ENCODE assay signal across 22 cellular contexts in the genomic region with DNA sequence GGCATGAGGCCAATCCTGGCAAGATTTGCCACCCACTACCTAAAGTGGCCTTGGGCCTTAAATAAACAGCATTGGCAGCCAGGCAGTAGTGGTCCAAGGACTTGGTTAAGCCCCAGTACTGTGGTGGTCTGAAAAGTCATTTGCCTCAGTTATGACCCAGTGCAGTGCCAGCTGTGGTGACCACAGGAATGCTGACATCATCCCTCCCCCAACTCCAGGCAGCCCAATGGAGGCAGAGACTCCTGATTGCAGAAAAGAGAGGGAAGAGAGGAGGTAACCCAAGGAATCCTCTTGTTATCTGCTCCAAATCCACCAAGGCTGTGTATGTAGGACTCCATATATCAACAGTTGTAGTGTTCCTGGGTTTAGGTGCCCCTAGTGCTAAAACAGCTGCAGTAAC.
DNase-seq lines count a peak whose midpoint lies in the region; ATAC-seq, FAIRE-seq and TF ChIP-seq lines count a peak whose summit lies in the region.
"Had no signal": no experiment of that assay in that cellular context is flagged by ENCODE, and none has a peak within 500 bp of the region (broad histone marks: within the 10 kb centered on the region; RNA-seq: fewer than 3 reads in every experiment).

No MANE protein-coding gene starts in this region.

- no peaks in the 10 kb centered on the region for H3K4me1 Mint-ChIP-seq in progenitor cell of endocrine pancreas (ENCODE audit: low read depth)
- H3K4me1 Mint-ChIP-seq in stimulated activated memory B cell treated with anti-CD40 and anti-IgM and Interleukin-4, amounts not matched to agents 10 μg/mL and 1 μg/mL and 100 μg/mL, for 72 hours = no peaks in the 10 kb centered on the region
- H3K4me1 Mint-ChIP-seq: B cell had no signal

- FAIRE-seq in RCC 7860 (lab: Jason Lieb, UNC) = no peak
- FAIRE-seq: A549, D721Med, GM12878, GM12892, GM18507 had no signal

- no peak overlapping the region for H3K4me3 Mint-ChIP-seq in progenitor cell of endocrine pancreas (ENCODE audit: low read depth)
- no peak overlapping the region for H3K4me3 Mint-ChIP-seq in stimulated activated memory B cell treated with anti-CD40 and anti-IgM and Interleukin-4, amounts not matched to agents 10 μg/mL and 1 μg/mL and 100 μg/mL, for 72 hours
- H3K4me3 Mint-ChIP-seq: B cell; CD4-positive, alpha-beta T cell; CD8-positive, alpha-beta T cell had no signal

- DNase-seq in H4 (ENCODE audit: low spot score) = peak; percentile 6
- DNase-seq in RCC 7860 (ENCODE audit: low spot score) = peak; percentile 10
- DNase-seq in kidney tubule cell (ENCODE audit: low spot score) = peak; percentile 9
- DNase-seq in progenitor cell of endocrine pancreas (ENCODE audit: low spot score, unreplicated experiment) = no peak
- no peak for DNase-seq in HUDEP-2 (lab: John Stamatoyannopoulos, UW; ENCODE audit: unreplicated experiment in 76 of 76)
- DNase-seq: AML-193; Caco-2; Calu3; CD4-positive, alpha-beta T cell; CD8-positive, alpha-beta T cell; DMS53; DMS79; DND-41; EL; GDM1 had no signal

- TF ChIP-seq CTCF in progenitor cell of endocrine pancreas (IDR thresholded peaks at IDR 0.05; ENCODE audit: unreplicated experiment) = no peak

- no peak overlapping the region for H3K27ac Mint-ChIP-seq in progenitor cell of endocrine pancreas
- no peak overlapping the region for H3K27ac Mint-ChIP-seq in stimulated activated memory B cell treated with anti-CD40 and anti-IgM and Interleukin-4, amounts not matched to agents 10 μg/mL and 1 μg/mL and 100 μg/mL, for 72 hours
- H3K27ac Mint-ChIP-seq: B cell; CD4-positive, alpha-beta T cell; CD8-positive, alpha-beta T cell had no signal

- H3K36me3 Mint-ChIP-seq in progenitor cell of endocrine pancreas (ENCODE audit: insufficient read depth) = no peaks in the 10 kb centered on the region
- H3K36me3 Mint-ChIP-seq in stimulated activated memory B cell treated with anti-CD40 and anti-IgM and Interleukin-4, amounts not matched to agents 10 μg/mL and 1 μg/mL and 100 μg/mL, for 72 hours = no peaks in the 10 kb centered on the region
- H3K36me3 Mint-ChIP-seq: CD8-positive, alpha-beta T cell had no signal

- ATAC-seq in stimulated activated memory B cell treated with anti-CD40 and anti-IgM and Interleukin-4, amounts not matched to agents 10 μg/mL and 1 μg/mL and 100 μg/mL, for 72 hours = no peak
- ATAC-seq: A549; CD8-positive, alpha-beta T cell; GM12878 had no signal

- H3K9me3 Mint-ChIP-seq in progenitor cell of endocrine pancreas (ENCODE audit: low read depth) = no peaks in the 10 kb centered on the region
- no peaks in the 10 kb centered on the region for H3K9me3 Mint-ChIP-seq in stimulated activated memory B cell treated with anti-CD40 and anti-IgM and Interleukin-4, amounts not matched to agents 10 μg/mL and 1 μg/mL and 100 μg/mL, for 72 hours

- H3K27me3 Mint-ChIP-seq in progenitor cell of endocrine pancreas = no peaks in the 10 kb centered on the region
- H3K27me3 Mint-ChIP-seq in stimulated activated memory B cell treated with anti-CD40 and anti-IgM and Interleukin-4, amounts not matched to agents 10 μg/mL and 1 μg/mL and 100 μg/mL, for 72 hours = no peaks in the 10 kb centered on the region
- H3K27me3 Mint-ChIP-seq: B cell; CD4-positive, alpha-beta T cell had no signal

Comparison
In these comparisons a context has a peak if more than half of its experiments do, and no peak if none do; other contexts are left out.
1. DNase-seq: peak in H4 (single experiment), RCC 7860 (single experiment) and kidney tubule cell (single experiment); none in progenitor cell of endocrine pancreas (single experiment) and HUDEP-2 (0 of 76).